8 cellular contexts compared by ENCODE assay signal in genomic region chr1:65148178-65148547, GRCh38. TPM values are rescaled to one million over a fixed set of nuclear protein-coding genes. Genes with fewer than 3 reads are reported as not detected.
DNase-seq lines count a peak whose midpoint lies in the region; ATAC-seq and TF ChIP-seq lines count a peak whose summit lies in the region.
"Not testable (repeated sequence)": the region's sequence is repeated elsewhere in the genome, so short reads cannot be mapped to it uniquely, and the experiment has no call there.

AK4 (plus strand) TSS chr1:65148203; CDS start chr1:65148408, 205 bp downstream.

- H3K9me3 ChIP-seq in HUES6 (ENCODE audit: control insufficient read depth, insufficient read depth, low read depth, low read length); iPS-18a (ENCODE audit: control insufficient read depth, low read depth, low read length); upper lobe of right lung: not testable (repeated sequence)

- peak within 1 kb of the TSS; percentile 87; the same call in 1 of the 2 replicates for H3K27ac ChIP-seq in HUES6 (ENCODE audit: low read depth, low read length)
- peak within 1 kb of the TSS; percentile 56 for H3K27ac ChIP-seq in iPS-18a (ENCODE audit: low read length)
- H3K27ac ChIP-seq in upper lobe of right lung = not testable (repeated sequence)

- peak within 1 kb of the TSS; percentile 83 for H3K27ac Mint-ChIP-seq in activated CD4-positive, alpha-beta T cell treated with anti-CD3 and anti-CD28 coated beads for 36 hours

- H3K4me3 ChIP-seq in HUES6 (ENCODE audit: low read depth, low read length) (peak within 1 kb of the TSS; percentile 61), iPS-18a (ENCODE audit: low read length) (peak within 1 kb of the TSS; percentile 84), upper lobe of right lung (peak within 1 kb of the TSS; percentile 66)

- H3K9ac ChIP-seq in HUES6 (ENCODE audit: low read length) (peak within 1 kb of the TSS; percentile 85), iPS-18a (ENCODE audit: low read length) (peak within 1 kb of the TSS; percentile 64)

- intact Hi-C loops in activated CD4-positive, alpha-beta T cell treated with anti-CD3 and anti-CD28 coated beads for 36 hours (cut with DNase I, micrococcal nuclease) = loop anchor here (1.0 to 10.0 kb wide), 9 partner anchors 61 to 1555 kb away; partner anchors contain the start of gene PGM1 (in 1 of the 2)
- intact Hi-C loops in upper lobe of right lung (cut with DNase I) = not testable (repeated sequence)

- ATAC-seq in GM18858 (IDR thresholded peaks at IDR 0.05; ENCODE audit: unreplicated experiment) (peak; percentile 2), HG02571 (IDR thresholded peaks at IDR 0.05; ENCODE audit: unreplicated experiment) (peak; percentile 14), upper lobe of right lung (peak; percentile 35)
- peak; percentile 18 for ATAC-seq in activated CD4-positive, alpha-beta T cell treated with anti-CD3 and anti-CD28 coated beads for 36 hours
- ATAC-seq in omental fat pad (ENCODE audit: low FRiP score) = not testable (repeated sequence)

- peak within 1 kb of the TSS; percentile 85 for H3K4me3 Mint-ChIP-seq in activated CD4-positive, alpha-beta T cell treated with anti-CD3 and anti-CD28 coated beads for 36 hours

- not testable (repeated sequence) for DNase-seq in activated CD4-positive, alpha-beta T cell treated with anti-CD3 and anti-CD28 coated beads for 36 hours; dermis blood vessel endothelial cell; omental fat pad (ENCODE audit: low spot score); upper lobe of right lung

- TF ChIP-seq CTCF in omental fat pad (IDR thresholded peaks at IDR 0.05); upper lobe of right lung (IDR thresholded peaks at IDR 0.05): not testable (repeated sequence)

- peaks cover 42% of the 10 kb centered on the region for H3K27me3 ChIP-seq in HUES6 (ENCODE audit: control insufficient read depth, insufficient read depth, low read length)
- H3K27me3 ChIP-seq in iPS-18a (ENCODE audit: control insufficient read depth, insufficient read depth, low read length) = peaks cover 62% of the 10 kb centered on the region
- peaks cover 25% of the 10 kb centered on the region for H3K27me3 ChIP-seq in upper lobe of right lung

- H3K27me3 Mint-ChIP-seq in activated CD4-positive, alpha-beta T cell treated with anti-CD3 and anti-CD28 coated beads for 36 hours = peaks cover 41% of the 10 kb centered on the region

- peaks cover 15% of the 10 kb centered on the region for H3K4me1 Mint-ChIP-seq in activated CD4-positive, alpha-beta T cell treated with anti-CD3 and anti-CD28 coated beads for 36 hours

- CTCF ChIA-PET in activated CD4-positive, alpha-beta T cell treated with anti-CD3 and anti-CD28 coated beads for 36 hours (lab: Charles Lee) = interaction anchor here (0.6 to 1.1 kb wide), 4 partner anchors 8 to 314 kb away, joined by 3 to 6 read pairs (median 4); no protein-coding TSS in a partner anchor

- POLR2A ChIA-PET in activated CD4-positive, alpha-beta T cell treated with anti-CD3 and anti-CD28 coated beads for 36 hours (lab: Charles Lee) = interaction anchor here (0.6 kb wide), 1 partner anchor 240 kb away, joined by 3 read pairs; no protein-coding TSS in a partner anchor

- H3K4me1 ChIP-seq in HUES6 (ENCODE audit: control insufficient read depth, insufficient read depth, low read length) = peaks cover 27% of the 10 kb centered on the region
- peaks cover 15% of the 10 kb centered on the region for H3K4me1 ChIP-seq in iPS-18a (ENCODE audit: control insufficient read depth, low read depth, low read length)
- not testable (repeated sequence) for H3K4me1 ChIP-seq in upper lobe of right lung

- not testable (repeated sequence) for H3K36me3 ChIP-seq in HUES6 (ENCODE audit: control insufficient read depth, insufficient read depth, low read length); iPS-18a (ENCODE audit: control insufficient read depth, low read depth, low read length); upper lobe of right lung

- not testable (repeated sequence) for H3K9me3 Mint-ChIP-seq in activated CD4-positive, alpha-beta T cell treated with anti-CD3 and anti-CD28 coated beads for 36 hours (ENCODE audit: low read depth)

- H3K36me3 Mint-ChIP-seq in activated CD4-positive, alpha-beta T cell treated with anti-CD3 and anti-CD28 coated beads for 36 hours (ENCODE audit: low read depth) = peaks cover 18% of the 10 kb centered on the region

RNA-seq across cellular contexts. Expression of gene AK4, which starts in this region (rescaled TPM):
- 100 to 1,000 TPM in 1 of 2 experiments, 10 to 100 TPM in 1; 90.4 to 102 TPM for total RNA-seq in activated CD4-positive, alpha-beta T cell treated with anti-CD3 and anti-CD28 coated beads for 36 hours
- total RNA-seq in dermis blood vessel endothelial cell (21.1 and 23.1 TPM in 2 replicates), omental fat pad (100 to 1,000 TPM in 1 of 4 donors, 10 to 100 TPM in 3; 20.5 to 108 (median 61.8) TPM), upper lobe of right lung (4.6 TPM)
